Comparison of ENCODE assay signal across 9 cellular contexts in the genomic region with DNA sequence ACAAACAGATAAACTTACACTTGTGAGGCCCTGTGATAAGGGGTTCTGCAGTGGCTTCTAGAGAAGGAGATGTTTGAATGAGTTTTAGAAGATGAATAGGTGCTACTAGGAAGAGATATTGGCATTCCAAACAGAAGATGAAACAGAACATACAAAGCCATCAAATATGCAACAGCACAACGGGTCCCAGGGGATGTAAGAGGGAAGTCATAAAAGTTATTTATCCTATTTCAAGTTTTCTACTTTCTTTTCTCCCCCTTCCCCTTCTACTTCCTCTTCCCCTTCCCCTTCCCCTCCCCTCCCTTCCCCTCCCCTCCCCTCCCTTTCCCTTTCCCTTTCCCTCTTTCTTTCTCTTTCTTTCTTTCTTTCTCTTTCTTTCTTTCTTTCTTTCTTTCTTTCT.
"Had no signal": no experiment of that assay in that cellular context is flagged by ENCODE, and none has a peak within 500 bp of the region (broad histone marks: within the 10 kb centered on the region; RNA-seq: fewer than 3 reads in every experiment).

No MANE protein-coding gene starts in this region.

- H2AFZ ChIP-seq: GM23248 had no signal

- H3K4me1 ChIP-seq: HAP-1 had no signal

- H3K27ac ChIP-seq: GM23248, HL-60 had no signal

- FAIRE-seq: K562 had no signal

- H3K4me3 ChIP-seq: GM23248, HAP-1, K562 had no signal

- H3K36me3 ChIP-seq: HAP-1 had no signal

- H3K9ac ChIP-seq: GM23248 had no signal

- H3K9me3 ChIP-seq: HAP-1 had no signal

- ATAC-seq: HCT116, K562 had no signal

- DNase-seq: GM23248, GOT3, H7, IMR-90, KG1 had no signal
